In genomic region chr1:25800538-25801377, GRCh38 we compare ENCODE assay signal across 1 cellular context.
TF ChIP-seq lines count a peak whose summit lies in the region.

No MANE protein-coding gene starts in this region.

TF ChIP-seq in GM23338, 12 proteins besides CTCF, POLR2A, EP300 and RAD21 (continued from another document):
- no peak for TF ChIP-seq ZNF462 (CRISPR knock-in tag; IDR thresholded peaks at IDR 0.05)
- TF ChIP-seq CREB1 (CRISPR knock-in tag; IDR thresholded peaks at IDR 0.05; ENCODE audit: low read depth): no peak
- no peak for TF ChIP-seq NANOG (IDR thresholded peaks at IDR 0.05; ENCODE audit: borderline replicate concordance)
